Comparison of ENCODE assay signal across 5 cellular contexts in the genomic region with DNA sequence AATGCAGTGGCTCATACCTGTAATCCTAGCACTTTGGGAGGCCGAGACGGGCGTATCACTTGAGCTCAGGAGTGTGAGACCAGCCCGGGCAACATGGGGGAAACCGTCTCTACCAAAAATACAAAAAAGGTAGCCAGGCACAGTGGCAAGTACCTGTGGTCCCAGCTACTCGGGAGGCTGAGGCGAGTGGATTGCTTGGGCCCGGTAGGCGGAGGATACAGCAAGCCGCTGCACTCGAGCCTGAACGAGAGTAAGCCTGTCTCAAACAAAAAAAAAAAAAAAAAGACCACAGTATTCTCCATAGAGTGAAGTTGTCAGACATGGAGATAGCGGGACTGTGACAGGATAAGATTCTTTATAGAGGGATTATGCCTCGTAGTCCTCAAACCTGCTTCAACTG.
"Had no signal": no experiment of that assay in that cellular context is flagged by ENCODE, and none has a peak within 500 bp of the region (broad histone marks: within the 10 kb centered on the region; RNA-seq: fewer than 3 reads in every experiment).

No MANE protein-coding gene starts in this region.

- H3K4me3 ChIP-seq: GM23248, K562 had no signal

- DNase-seq: GM23248, H9, HCEC 1CT, IMR-90 had no signal

- H3K27ac ChIP-seq: GM23248 had no signal

- ATAC-seq: K562 had no signal

- H3K4me3 Mint-ChIP-seq: H9 had no signal

- H3K9me3 Mint-ChIP-seq: H9 had no signal
